8 cellular contexts compared by ENCODE assay signal in genomic region chr1:181038399-181038873, GRCh38. TPM values are rescaled to one million over a fixed set of nuclear protein-coding genes. Genes with fewer than 3 reads are reported as not detected.
DNase-seq lines count a peak whose midpoint lies in the region; ATAC-seq, FAIRE-seq and TF ChIP-seq lines count a peak whose summit lies in the region.

No MANE protein-coding gene starts in this region.

- H3K4me3 ChIP-seq in H1 (ENCODE audit: extremely low read depth in 1 of 4, insufficient read depth in 2 of 4, low read depth in 3 of 4, low read length in 4 of 4), result no peak overlapping the region
- no peak overlapping the region for H3K4me3 ChIP-seq in mucosa of descending colon
- H3K4me3 ChIP-seq in thoracic aorta, result no peak overlapping the region

- no peak overlapping the region for H2BK120ac ChIP-seq in H1 (replicated peaks; ENCODE audit: low read depth, low read length)

- H3K14ac ChIP-seq in H1 (ENCODE audit: insufficient read length), result no peak overlapping the region

- no peak overlapping the region for H3K4ac ChIP-seq in H1 (replicated peaks; ENCODE audit: insufficient read length, low read depth, low read length)

- H3K4me1 Mint-ChIP-seq in activated CD4-positive, alpha-beta memory T cell treated with anti-CD3 and anti-CD28 coated beads for 36 hours (ENCODE audit: low read depth), result peaks cover 69% of the 10 kb centered on the region

- no peak for FAIRE-seq in H1 (lab: Jason Lieb, UNC)

- H3K9me3 ChIP-seq in H1 (ENCODE audit: insufficient read depth in 2 of 2, low read depth in 1 of 2, low read length in 1 of 2) (no peaks in the 10 kb centered on the region), mucosa of descending colon (no peaks in the 10 kb centered on the region), thoracic aorta (no peaks in the 10 kb centered on the region)

- H2AK5ac ChIP-seq in H1 (ENCODE audit: low read depth, low read length), result no peak overlapping the region

- H2AFZ ChIP-seq in H1 (ENCODE audit: low read length), result no peak overlapping the region

- no peak overlapping the region for H2BK5ac ChIP-seq in H1 (ENCODE audit: low read depth, low read length)

- H4K20me1 ChIP-seq in H1 (replicated peaks in 1 of 2; ENCODE audit: control insufficient read depth in 1 of 2, insufficient read depth in 2 of 2, low read length in 2 of 2), result no peaks in the 10 kb centered on the region

- no peak overlapping the region for H3K23ac ChIP-seq in H1 (ENCODE audit: insufficient read length)

- no peak overlapping the region for H3K56ac ChIP-seq in H1 (replicated peaks; ENCODE audit: insufficient read length, low read depth, low read length)

- H2BK20ac ChIP-seq in H1 (ENCODE audit: low read length), result no peak overlapping the region

- H4K8ac ChIP-seq in H1 (ENCODE audit: extremely low read depth, insufficient read depth, low read length), result no peak overlapping the region

- H2BK15ac ChIP-seq in H1 (ENCODE audit: low read length), result no peak overlapping the region

- H3K4me2 ChIP-seq in H1 (ENCODE audit: insufficient read depth in 1 of 2, low read depth in 2 of 2, low read length in 2 of 2), result no peak overlapping the region

- DNase-seq in NCI-H2081 (lab: John Stamatoyannopoulos, UW) (peak; percentile 18 to 62), NCI-H2081 treated with DMSO at 0.1 percent for 48 hours (lab: John Stamatoyannopoulos, UW) (no peak), NCI-H748 treated with DMSO at 0.1 percent for 48 hours (lab: John Stamatoyannopoulos, UW) (peak; percentile 24), H1 (ENCODE audit: low read depth in 1 of 2, low spot score in 2 of 2) (peak; percentile 69 to 86), mucosa of descending colon (peak in 2 of 3 donors; percentile 53 to 56), thoracic aorta (ENCODE audit: low spot score) (no peak)
- peak; percentile 73 for DNase-seq in activated CD4-positive, alpha-beta memory T cell treated with anti-CD3 and anti-CD28 coated beads for 36 hours

- H2BK12ac ChIP-seq in H1 (ENCODE audit: low read depth, low read length), result no peak overlapping the region

- intact Hi-C loops in activated CD4-positive, alpha-beta memory T cell treated with anti-CD3 and anti-CD28 coated beads for 36 hours (cut with micrococcal nuclease), result loop anchor here (1.0 to 10.0 kb wide), 6 partner anchors 24 to 356 kb away; no protein-coding TSS in a partner anchor
- intact Hi-C loops in mucosa of descending colon (cut with DNase I, micrococcal nuclease), result loop anchor here (5.0 kb wide), 1 partner anchor 104 kb away; no protein-coding TSS in a partner anchor

- no peak for TF ChIP-seq POLR2A in H1 (IDR thresholded peaks at IDR 0.05; ENCODE audit: control extremely low read depth in 1 of 2, low read depth in 2 of 2, low read length in 2 of 2)

- ATAC-seq in HG03565 (IDR thresholded peaks at IDR 0.05; ENCODE audit: unreplicated experiment) (peak; percentile 27), mucosa of descending colon (peak; percentile 67), thoracic aorta (ENCODE audit: insufficient number of reproducible peaks, low FRiP score, low read depth) (peak; percentile 18)

- no peak overlapping the region for H4K91ac ChIP-seq in H1 (replicated peaks; ENCODE audit: insufficient read length, low read length)

- TF ChIP-seq RAD21 in H1 (IDR thresholded peaks at IDR 0.05 in 1 of 2, conservative IDR thresholded peaks at IDR 0.05 in 1 of 2; ENCODE audit: low read depth in 2 of 2, low read length in 2 of 2), result peak; percentile 87 to 95

- no peaks in the 10 kb centered on the region for H3K9me3 Mint-ChIP-seq in activated CD4-positive, alpha-beta memory T cell treated with anti-CD3 and anti-CD28 coated beads for 36 hours

- POLR2A ChIA-PET in activated CD4-positive, alpha-beta memory T cell treated with anti-CD3 and anti-CD28 coated beads for 36 hours (lab: Charles Lee), result interaction anchor here (0.9 to 2.8 kb wide), 5 partner anchors 15 to 104 kb away, joined by 3 to 12 read pairs (median 7); no protein-coding TSS in a partner anchor
- POLR2A ChIA-PET in H1 (lab: Charles Lee; ENCODE audit: partially characterized antibody), result interaction anchor here (1.0 to 1.2 kb wide), 2 partner anchors 52 to 102 kb away, joined by 3 to 4 read pairs; no protein-coding TSS in a partner anchor

- WGBS in H1 (ENCODE audit: extremely low coverage in 1 of 2, insufficient coverage in 1 of 2, insufficient read length in 1 of 2, insufficient replicate concordance in 2 of 2, low coverage in 1 of 2, low lambda C conversion rate in 2 of 2, missing lambda C conversion rate in 1 of 2), 2 experiments, result 76% methylated on average over 5 of the region's 5 CpGs; no CpG with 5 or more reads in 1 of the 2 experiments

- no peaks in the 10 kb centered on the region for H3K79me1 ChIP-seq in H1 (ENCODE audit: low read depth, low read length)

- no peak overlapping the region for H3K18ac ChIP-seq in H1 (ENCODE audit: extremely low read depth, low read length)

- peak; percentile 78 to 94 (median 86) for TF ChIP-seq CTCF in H1 (IDR thresholded peaks at IDR 0.05; ENCODE audit: control extremely low read depth in 1 of 3, insufficient read depth in 1 of 3, low read depth in 1 of 3, low read length in 3 of 3)
- TF ChIP-seq CTCF in mucosa of descending colon (IDR thresholded peaks at IDR 0.05), result peak; percentile 45
- peak; percentile 59 for TF ChIP-seq CTCF in thoracic aorta (IDR thresholded peaks at IDR 0.05)

- H3K23me2 ChIP-seq in H1 (ENCODE audit: low read depth, low read length), result no peaks in the 10 kb centered on the region

- no peak; a peak in 1 of 3 replicates for TF ChIP-seq EP300 in H1 (IDR thresholded peaks at IDR 0.05; ENCODE audit: borderline replicate concordance in 1 of 2, low read depth in 2 of 2, low read length in 2 of 2)

- peaks cover 9% of the 10 kb centered on the region for H3K36me3 Mint-ChIP-seq in activated CD4-positive, alpha-beta memory T cell treated with anti-CD3 and anti-CD28 coated beads for 36 hours

- H4K5ac ChIP-seq in H1 (ENCODE audit: insufficient read length, low read depth, low read length), result no peak overlapping the region

- no peak overlapping the region for H3K4me3 Mint-ChIP-seq in activated CD4-positive, alpha-beta memory T cell treated with anti-CD3 and anti-CD28 coated beads for 36 hours

- no peak overlapping the region for H3K27ac Mint-ChIP-seq in activated CD4-positive, alpha-beta memory T cell treated with anti-CD3 and anti-CD28 coated beads for 36 hours

- no peak overlapping the region for H3K9ac ChIP-seq in H1 (replicated peaks in 1 of 4; ENCODE audit: extremely low read depth in 1 of 4, low read depth in 3 of 4, low read length in 3 of 4)

- H3K27me3 ChIP-seq in H1 (replicated peaks in 1 of 4; ENCODE audit: control insufficient read depth in 3 of 4, extremely low read depth in 1 of 4, insufficient read depth in 3 of 4, low read length in 3 of 4) (no peaks in the 10 kb centered on the region), thoracic aorta (replicated peaks; ENCODE audit: insufficient read depth) (no peaks in the 10 kb centered on the region)

- no peaks in the 10 kb centered on the region for H3K79me2 ChIP-seq in H1 (ENCODE audit: control insufficient read depth in 1 of 2, insufficient read depth in 2 of 2, low read length in 2 of 2)

- H3K27me3 Mint-ChIP-seq in activated CD4-positive, alpha-beta memory T cell treated with anti-CD3 and anti-CD28 coated beads for 36 hours, result no peaks in the 10 kb centered on the region

- H3K27ac ChIP-seq in H1 (ENCODE audit: low read depth, low read length) (no peak overlapping the region), thoracic aorta (no peak overlapping the region)

- H3K4me1 ChIP-seq in H1 (replicated peaks in 1 of 4; ENCODE audit: control insufficient read depth in 3 of 4, insufficient read depth in 4 of 4, low read length in 3 of 4), result peaks cover 0 to 4% (median 2%) of the 10 kb centered on the region in 4 experiments; a peak in 3 of 7 replicates
- peaks cover 8% of the 10 kb centered on the region for H3K4me1 ChIP-seq in mucosa of descending colon (ENCODE audit: low read depth)
- H3K4me1 ChIP-seq in thoracic aorta (ENCODE audit: control insufficient read depth in 1 of 2, low read depth in 2 of 2), result peaks cover 35 to 44% of the 10 kb centered on the region in 2 donors

- H3K36me3 ChIP-seq in H1 (ENCODE audit: control insufficient read depth in 2 of 4, insufficient read depth in 4 of 4, low read length in 3 of 4) (no peaks in the 10 kb centered on the region), mucosa of descending colon (ENCODE audit: low read depth) (no peaks in the 10 kb centered on the region), thoracic aorta (no peaks in the 10 kb centered on the region)

- CTCF ChIA-PET in activated CD4-positive, alpha-beta memory T cell treated with anti-CD3 and anti-CD28 coated beads for 36 hours (lab: Charles Lee), result interaction anchor here (0.6 to 12.7 kb wide), 23 partner anchors 9 to 130 kb away, joined by 3 to 200 read pairs (median 5); partner anchors contain the start of gene STX6
- CTCF ChIA-PET in H1 (lab: Charles Lee; ENCODE audit: partially characterized antibody), result interaction anchor here (0.7 to 12.7 kb wide), 27 partner anchors 8 to 157 kb away, joined by 3 to 142 read pairs (median 4); no protein-coding TSS in a partner anchor

RNA-seq across cellular contexts. Expression of gene MR1, which starts 4.7 kb away (rescaled TPM):
- 10 to 100 TPM; 19.5 to 21.2 TPM for total RNA-seq in activated CD4-positive, alpha-beta memory T cell treated with anti-CD3 and anti-CD28 coated beads for 36 hours
- total RNA-seq in H1 (2021; fragmentation: NEBNext Ultra II Directional; extraction: Animal tissue kit (Norgen Biotek cat#: 25700)), result 0.19 TPM in 1 of 2 replicates, not detected in the other
- polyA plus RNA-seq in H1 (2011; rRNA removed), result 0.09 and 0.14 TPM in 2 replicates
- 0.19 TPM for polyA plus RNA-seq in H1 (2011; cell fraction: cytosol; rRNA removed)
- polyA plus RNA-seq in H1 (2011; cell fraction: nucleus; rRNA removed), result 0.04 TPM
- 0.07 to 0.41 TPM in 2 of 4 replicates, not detected in the others for polyA plus RNA-seq in H1 (2012, experiment 1 of 2)
- not detected for polyA plus RNA-seq in H1 (2012, experiment 2 of 2)
- 0.10 TPM for polyA plus RNA-seq in H1 (2013, experiment 1 of 2)
- 0.11 TPM for polyA plus RNA-seq in H1 (2013, experiment 2 of 2)
- 0.13 and 0.22 TPM in 2 replicates for polyA minus RNA-seq in H1 (2011; rRNA and poly(A)+ RNA removed)
- polyA minus RNA-seq in H1 (2011; cell fraction: cytosol; rRNA and poly(A)+ RNA removed), result not detected
- polyA minus RNA-seq in H1 (2011; cell fraction: nucleus; rRNA and poly(A)+ RNA removed), result 0.40 TPM
- total RNA-seq in mucosa of descending colon (10 to 100 TPM in 1 of 3 donors, 1 to 10 TPM in 2; 3.3 to 14.6 (median 7.4) TPM), thoracic aorta (10 to 100 TPM; 19.6 to 30.0 TPM)

RNA-seq across cellular contexts. Expression of gene STX6, which starts 15.8 kb away (rescaled TPM):
- 10 to 100 TPM; 18.8 to 19.4 TPM for total RNA-seq in activated CD4-positive, alpha-beta memory T cell treated with anti-CD3 and anti-CD28 coated beads for 36 hours
- total RNA-seq in H1 (2021; fragmentation: NEBNext Ultra II Directional; extraction: Animal tissue kit (Norgen Biotek cat#: 25700)), result 33.3 and 35.4 TPM in 2 replicates
- 13.6 and 14.8 TPM in 2 replicates for polyA plus RNA-seq in H1 (2011; rRNA removed)
- 18.9 TPM for polyA plus RNA-seq in H1 (2011; cell fraction: cytosol; rRNA removed)
- 12.6 TPM for polyA plus RNA-seq in H1 (2011; cell fraction: nucleus; rRNA removed)
- 19.8 to 22.5 TPM (median 20.3 TPM) in 4 replicates for polyA plus RNA-seq in H1 (2012, experiment 1 of 2)
- polyA plus RNA-seq in H1 (2012, experiment 2 of 2), result 5.8 TPM
- polyA plus RNA-seq in H1 (2013, experiment 1 of 2), result 15.7 TPM
- polyA plus RNA-seq in H1 (2013, experiment 2 of 2), result 16.9 TPM
- 37.5 and 39.1 TPM in 2 replicates for polyA minus RNA-seq in H1 (2011; rRNA and poly(A)+ RNA removed)
- polyA minus RNA-seq in H1 (2011; cell fraction: cytosol; rRNA and poly(A)+ RNA removed), result 18.1 TPM
- polyA minus RNA-seq in H1 (2011; cell fraction: nucleus; rRNA and poly(A)+ RNA removed), result 32.9 TPM
- 10 to 100 TPM; 15.0 to 15.3 (median 15.3) TPM for total RNA-seq in mucosa of descending colon
- 10 to 100 TPM; 23.0 to 25.5 TPM for total RNA-seq in thoracic aorta

RNA-seq across cellular contexts. Expression of gene IER5, which starts 50.1 kb away (rescaled TPM):
- 10 to 100 TPM; 27.9 to 28.9 TPM for total RNA-seq in activated CD4-positive, alpha-beta memory T cell treated with anti-CD3 and anti-CD28 coated beads for 36 hours
- 7.1 and 7.7 TPM in 2 replicates for total RNA-seq in H1 (2021; fragmentation: NEBNext Ultra II Directional; extraction: Animal tissue kit (Norgen Biotek cat#: 25700))
- 3.5 and 4.3 TPM in 2 replicates for polyA plus RNA-seq in H1 (2011; rRNA removed)
- 5.5 TPM for polyA plus RNA-seq in H1 (2011; cell fraction: cytosol; rRNA removed)
- polyA plus RNA-seq in H1 (2011; cell fraction: nucleus; rRNA removed), result 6.0 TPM
- 7.1 to 7.5 TPM (median 7.2 TPM) in 4 replicates for polyA plus RNA-seq in H1 (2012, experiment 1 of 2)
- 6.3 TPM for polyA plus RNA-seq in H1 (2012, experiment 2 of 2)
- 3.4 TPM for polyA plus RNA-seq in H1 (2013, experiment 1 of 2)
- 3.4 TPM for polyA plus RNA-seq in H1 (2013, experiment 2 of 2)
- 3.2 and 4.0 TPM in 2 replicates for polyA minus RNA-seq in H1 (2011; rRNA and poly(A)+ RNA removed)
- 6.9 TPM for polyA minus RNA-seq in H1 (2011; cell fraction: cytosol; rRNA and poly(A)+ RNA removed)
- polyA minus RNA-seq in H1 (2011; cell fraction: nucleus; rRNA and poly(A)+ RNA removed), result 14.5 TPM
- total RNA-seq in mucosa of descending colon (10 to 100 TPM; 15.4 to 16.7 (median 16.4) TPM), thoracic aorta (10 to 100 TPM; 20.2 to 55.8 TPM)

Comparison
In these comparisons a context has a peak if more than half of its experiments do, and no peak if none do; other contexts are left out.
1. DNase-seq: peak in NCI-H2081 (2 of 2), NCI-H748 treated with DMSO at 0.1 percent for 48 hours (single experiment), activated CD4-positive, alpha-beta memory T cell treated with anti-CD3 and anti-CD28 coated beads for 36 hours (single experiment), H1 (2 of 2) and mucosa of descending colon (2 of 3); none in NCI-H2081 treated with DMSO at 0.1 percent for 48 hours (single experiment) and thoracic aorta (single experiment).
2. Peak in every context shown above with its lines, with median percentiles within 50 percentile points of each other: ATAC-seq and CTCF ChIP-seq.